ENCODE assay signal across 1 cellular context in the genomic region with DNA sequence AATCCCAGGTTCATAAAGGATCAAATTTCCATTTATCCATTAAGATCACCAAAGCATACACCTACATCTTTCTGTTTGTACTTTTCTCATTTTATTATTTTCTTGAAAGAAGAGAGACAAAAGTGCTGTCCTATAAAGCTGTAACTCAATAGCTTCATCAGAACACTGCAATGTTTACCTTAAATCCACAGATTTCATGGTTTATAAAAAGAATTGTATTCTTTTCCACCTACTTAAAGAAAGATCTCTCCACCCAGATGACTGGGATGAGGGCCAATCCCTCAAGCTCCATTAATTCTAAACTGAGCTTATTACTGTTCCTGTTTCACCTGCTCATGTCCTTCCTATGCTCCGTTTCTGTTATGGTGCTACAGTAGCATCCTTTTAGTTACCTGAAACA.
TF ChIP-seq lines count a peak whose summit lies in the region.

No MANE protein-coding gene starts in this region.

TF ChIP-seq in HEK293, 187 proteins besides CTCF, POLR2A, EP300 and RAD21 (continued from another document and continues in another):
- TF ChIP-seq, protein P1, sequence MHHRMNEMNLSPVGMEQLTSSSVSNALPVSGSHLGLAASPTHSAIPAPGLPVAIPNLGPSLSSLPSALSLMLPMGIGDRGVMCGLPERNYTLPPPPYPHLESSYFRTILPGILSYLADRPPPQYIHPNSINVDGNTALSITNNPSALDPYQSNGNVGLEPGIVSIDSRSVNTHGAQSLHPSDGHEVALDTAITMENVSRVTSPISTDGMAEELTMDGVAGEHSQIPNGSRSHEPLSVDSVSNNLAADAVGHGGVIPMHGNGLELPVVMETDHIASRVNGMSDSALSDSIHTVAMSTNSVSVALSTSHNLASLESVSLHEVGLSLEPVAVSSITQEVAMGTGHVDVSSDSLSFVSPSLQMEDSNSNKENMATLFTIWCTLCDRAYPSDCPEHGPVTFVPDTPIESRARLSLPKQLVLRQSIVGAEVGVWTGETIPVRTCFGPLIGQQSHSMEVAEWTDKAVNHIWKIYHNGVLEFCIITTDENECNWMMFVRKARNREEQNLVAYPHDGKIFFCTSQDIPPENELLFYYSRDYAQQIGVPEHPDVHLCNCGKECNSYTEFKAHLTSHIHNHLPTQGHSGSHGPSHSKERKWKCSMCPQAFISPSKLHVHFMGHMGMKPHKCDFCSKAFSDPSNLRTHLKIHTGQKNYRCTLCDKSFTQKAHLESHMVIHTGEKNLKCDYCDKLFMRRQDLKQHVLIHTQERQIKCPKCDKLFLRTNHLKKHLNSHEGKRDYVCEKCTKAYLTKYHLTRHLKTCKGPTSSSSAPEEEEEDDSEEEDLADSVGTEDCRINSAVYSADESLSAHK (tag by site-specific recombination; IDR thresholded peaks at IDR 0.05) = no peak
- TF ChIP-seq ZNF350 (tag by site-specific recombination; IDR thresholded peaks at IDR 0.05) (no peak), ZNF747 (tag by site-specific recombination; IDR thresholded peaks at IDR 0.05) (no peak), MYNN (tag by site-specific recombination; IDR thresholded peaks at IDR 0.05; ENCODE audit: borderline replicate concordance) (no peak), ZNF670 (tag by site-specific recombination; IDR thresholded peaks at IDR 0.05; ENCODE audit: low read depth) (no peak), ZNF341 (tag by site-specific recombination; IDR thresholded peaks at IDR 0.05; ENCODE audit: low read depth) (no peak), ZNF623 (tag by site-specific recombination; IDR thresholded peaks at IDR 0.05) (no peak), TRIM28 (IDR thresholded peaks at IDR 0.05; ENCODE audit: borderline replicate concordance, low read length) (no peak), ZNF707 (tag by site-specific recombination; IDR thresholded peaks at IDR 0.05) (no peak), ZNF302 (tag by site-specific recombination; IDR thresholded peaks at IDR 0.05; ENCODE audit: low read depth) (no peak), RBAK (tag by site-specific recombination; IDR thresholded peaks at IDR 0.05) (no peak), ZNF140 (tag by site-specific recombination; IDR thresholded peaks at IDR 0.05) (no peak), ZNF571 (tag by site-specific recombination; IDR thresholded peaks at IDR 0.05) (no peak), ZNF214 (tag by site-specific recombination; IDR thresholded peaks at IDR 0.05; ENCODE audit: borderline replicate concordance) (no peak), GLIS2 (tag by site-specific recombination; IDR thresholded peaks at IDR 0.05) (no peak), ZNF785 (tag by site-specific recombination; IDR thresholded peaks at IDR 0.05) (no peak), ZNF19 (tag by site-specific recombination; IDR thresholded peaks at IDR 0.05; ENCODE audit: low read depth) (no peak), BCL11A (tag by site-specific recombination; IDR thresholded peaks at IDR 0.05; ENCODE audit: low read depth) (peak; percentile 64; the same call in 1 of the 2 replicates), ZFHX2 (tag by site-specific recombination; conservative IDR thresholded peaks at IDR 0.05) (peak; percentile 61), ZBTB7A (tag by site-specific recombination; IDR thresholded peaks at IDR 0.05; ENCODE audit: low read depth) (no peak), ZXDB (tag by site-specific recombination; IDR thresholded peaks at IDR 0.05) (peak; percentile 73), ZNF366 (tag by site-specific recombination; conservative IDR thresholded peaks at IDR 0.05) (no peak), ZNF501 (tag by site-specific recombination; IDR thresholded peaks at IDR 0.05) (peak; percentile 53; the same call in 1 of the 2 replicates), PRDM1 (tag by site-specific recombination; IDR thresholded peaks at IDR 0.05) (no peak), ZNF776 (tag by site-specific recombination; IDR thresholded peaks at IDR 0.05; ENCODE audit: borderline replicate concordance) (no peak), ZNF114 (tag by site-specific recombination; IDR thresholded peaks at IDR 0.05) (no peak), ZNF266 (tag by site-specific recombination; IDR thresholded peaks at IDR 0.05; ENCODE audit: low read depth) (no peak), ZNF558 (tag by site-specific recombination; IDR thresholded peaks at IDR 0.05) (no peak), OSR2 (tag by site-specific recombination; IDR thresholded peaks at IDR 0.05) (peak; percentile 80), KLF10 (tag by site-specific recombination; IDR thresholded peaks at IDR 0.05) (0 out of 2 replicates have a peak, but pooled peaks have one; percentile 20), KLF8 (tag by site-specific recombination; IDR thresholded peaks at IDR 0.05) (peak; percentile 73), ZNF132 (tag by site-specific recombination; IDR thresholded peaks at IDR 0.05; ENCODE audit: borderline replicate concordance) (no peak), ZNF768 (tag by site-specific recombination; IDR thresholded peaks at IDR 0.05) (no peak), ZFP37 (tag by site-specific recombination; IDR thresholded peaks at IDR 0.05) (no peak), ZNF211 (tag by site-specific recombination; IDR thresholded peaks at IDR 0.05; ENCODE audit: low read depth) (no peak), FEZF1 (tag by site-specific recombination; IDR thresholded peaks at IDR 0.05) (peak; percentile 65), WT1 (tag by site-specific recombination; IDR thresholded peaks at IDR 0.05) (peak; percentile 37; the same call in 1 of the 2 replicates), HOXD13 (CRISPR knock-in tag; IDR thresholded peaks at IDR 0.05; ENCODE audit: borderline replicate concordance) (peak; percentile 50; the same call in 1 of the 2 replicates), ZNF510 (tag by site-specific recombination; IDR thresholded peaks at IDR 0.05; ENCODE audit: insufficient replicate concordance) (no peak)
- TF ChIP-seq, protein P2, sequence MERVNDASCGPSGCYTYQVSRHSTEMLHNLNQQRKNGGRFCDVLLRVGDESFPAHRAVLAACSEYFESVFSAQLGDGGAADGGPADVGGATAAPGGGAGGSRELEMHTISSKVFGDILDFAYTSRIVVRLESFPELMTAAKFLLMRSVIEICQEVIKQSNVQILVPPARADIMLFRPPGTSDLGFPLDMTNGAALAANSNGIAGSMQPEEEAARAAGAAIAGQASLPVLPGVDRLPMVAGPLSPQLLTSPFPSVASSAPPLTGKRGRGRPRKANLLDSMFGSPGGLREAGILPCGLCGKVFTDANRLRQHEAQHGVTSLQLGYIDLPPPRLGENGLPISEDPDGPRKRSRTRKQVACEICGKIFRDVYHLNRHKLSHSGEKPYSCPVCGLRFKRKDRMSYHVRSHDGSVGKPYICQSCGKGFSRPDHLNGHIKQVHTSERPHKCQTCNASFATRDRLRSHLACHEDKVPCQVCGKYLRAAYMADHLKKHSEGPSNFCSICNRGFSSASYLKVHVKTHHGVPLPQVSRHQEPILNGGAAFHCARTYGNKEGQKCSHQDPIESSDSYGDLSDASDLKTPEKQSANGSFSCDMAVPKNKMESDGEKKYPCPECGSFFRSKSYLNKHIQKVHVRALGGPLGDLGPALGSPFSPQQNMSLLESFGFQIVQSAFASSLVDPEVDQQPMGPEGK (tag by site-specific recombination; IDR thresholded peaks at IDR 0.05) = no peak
- TF ChIP-seq, protein P3, sequence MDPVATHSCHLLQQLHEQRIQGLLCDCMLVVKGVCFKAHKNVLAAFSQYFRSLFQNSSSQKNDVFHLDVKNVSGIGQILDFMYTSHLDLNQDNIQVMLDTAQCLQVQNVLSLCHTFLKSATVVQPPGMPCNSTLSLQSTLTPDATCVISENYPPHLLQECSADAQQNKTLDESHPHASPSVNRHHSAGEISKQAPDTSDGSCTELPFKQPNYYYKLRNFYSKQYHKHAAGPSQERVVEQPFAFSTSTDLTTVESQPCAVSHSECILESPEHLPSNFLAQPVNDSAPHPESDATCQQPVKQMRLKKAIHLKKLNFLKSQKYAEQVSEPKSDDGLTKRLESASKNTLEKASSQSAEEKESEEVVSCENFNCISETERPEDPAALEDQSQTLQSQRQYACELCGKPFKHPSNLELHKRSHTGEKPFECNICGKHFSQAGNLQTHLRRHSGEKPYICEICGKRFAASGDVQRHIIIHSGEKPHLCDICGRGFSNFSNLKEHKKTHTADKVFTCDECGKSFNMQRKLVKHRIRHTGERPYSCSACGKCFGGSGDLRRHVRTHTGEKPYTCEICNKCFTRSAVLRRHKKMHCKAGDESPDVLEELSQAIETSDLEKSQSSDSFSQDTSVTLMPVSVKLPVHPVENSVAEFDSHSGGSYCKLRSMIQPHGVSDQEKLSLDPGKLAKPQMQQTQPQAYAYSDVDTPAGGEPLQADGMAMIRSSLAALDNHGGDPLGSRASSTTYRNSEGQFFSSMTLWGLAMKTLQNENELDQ (tag by site-specific recombination; IDR thresholded peaks at IDR 0.05; ENCODE audit: low read depth) = no peak
- TF ChIP-seq, protein P4, sequence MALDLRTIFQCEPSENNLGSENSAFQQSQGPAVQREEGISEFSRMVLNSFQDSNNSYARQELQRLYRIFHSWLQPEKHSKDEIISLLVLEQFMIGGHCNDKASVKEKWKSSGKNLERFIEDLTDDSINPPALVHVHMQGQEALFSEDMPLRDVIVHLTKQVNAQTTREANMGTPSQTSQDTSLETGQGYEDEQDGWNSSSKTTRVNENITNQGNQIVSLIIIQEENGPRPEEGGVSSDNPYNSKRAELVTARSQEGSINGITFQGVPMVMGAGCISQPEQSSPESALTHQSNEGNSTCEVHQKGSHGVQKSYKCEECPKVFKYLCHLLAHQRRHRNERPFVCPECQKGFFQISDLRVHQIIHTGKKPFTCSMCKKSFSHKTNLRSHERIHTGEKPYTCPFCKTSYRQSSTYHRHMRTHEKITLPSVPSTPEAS (tag by site-specific recombination; IDR thresholded peaks at IDR 0.05) = no peak
- TF ChIP-seq, protein P5, sequence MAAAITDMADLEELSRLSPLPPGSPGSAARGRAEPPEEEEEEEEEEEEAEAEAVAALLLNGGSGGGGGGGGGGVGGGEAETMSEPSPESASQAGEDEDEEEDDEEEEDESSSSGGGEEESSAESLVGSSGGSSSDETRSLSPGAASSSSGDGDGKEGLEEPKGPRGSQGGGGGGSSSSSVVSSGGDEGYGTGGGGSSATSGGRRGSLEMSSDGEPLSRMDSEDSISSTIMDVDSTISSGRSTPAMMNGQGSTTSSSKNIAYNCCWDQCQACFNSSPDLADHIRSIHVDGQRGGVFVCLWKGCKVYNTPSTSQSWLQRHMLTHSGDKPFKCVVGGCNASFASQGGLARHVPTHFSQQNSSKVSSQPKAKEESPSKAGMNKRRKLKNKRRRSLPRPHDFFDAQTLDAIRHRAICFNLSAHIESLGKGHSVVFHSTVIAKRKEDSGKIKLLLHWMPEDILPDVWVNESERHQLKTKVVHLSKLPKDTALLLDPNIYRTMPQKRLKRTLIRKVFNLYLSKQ (tag by site-specific recombination; IDR thresholded peaks at IDR 0.05; ENCODE audit: borderline replicate concordance) = no peak
- TF ChIP-seq, protein P6, sequence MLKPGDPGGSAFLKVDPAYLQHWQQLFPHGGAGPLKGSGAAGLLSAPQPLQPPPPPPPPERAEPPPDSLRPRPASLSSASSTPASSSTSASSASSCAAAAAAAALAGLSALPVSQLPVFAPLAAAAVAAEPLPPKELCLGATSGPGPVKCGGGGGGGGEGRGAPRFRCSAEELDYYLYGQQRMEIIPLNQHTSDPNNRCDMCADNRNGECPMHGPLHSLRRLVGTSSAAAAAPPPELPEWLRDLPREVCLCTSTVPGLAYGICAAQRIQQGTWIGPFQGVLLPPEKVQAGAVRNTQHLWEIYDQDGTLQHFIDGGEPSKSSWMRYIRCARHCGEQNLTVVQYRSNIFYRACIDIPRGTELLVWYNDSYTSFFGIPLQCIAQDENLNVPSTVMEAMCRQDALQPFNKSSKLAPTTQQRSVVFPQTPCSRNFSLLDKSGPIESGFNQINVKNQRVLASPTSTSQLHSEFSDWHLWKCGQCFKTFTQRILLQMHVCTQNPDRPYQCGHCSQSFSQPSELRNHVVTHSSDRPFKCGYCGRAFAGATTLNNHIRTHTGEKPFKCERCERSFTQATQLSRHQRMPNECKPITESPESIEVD (tag by site-specific recombination; IDR thresholded peaks at IDR 0.05) = peak; percentile 83
- TF ChIP-seq, protein P7, sequence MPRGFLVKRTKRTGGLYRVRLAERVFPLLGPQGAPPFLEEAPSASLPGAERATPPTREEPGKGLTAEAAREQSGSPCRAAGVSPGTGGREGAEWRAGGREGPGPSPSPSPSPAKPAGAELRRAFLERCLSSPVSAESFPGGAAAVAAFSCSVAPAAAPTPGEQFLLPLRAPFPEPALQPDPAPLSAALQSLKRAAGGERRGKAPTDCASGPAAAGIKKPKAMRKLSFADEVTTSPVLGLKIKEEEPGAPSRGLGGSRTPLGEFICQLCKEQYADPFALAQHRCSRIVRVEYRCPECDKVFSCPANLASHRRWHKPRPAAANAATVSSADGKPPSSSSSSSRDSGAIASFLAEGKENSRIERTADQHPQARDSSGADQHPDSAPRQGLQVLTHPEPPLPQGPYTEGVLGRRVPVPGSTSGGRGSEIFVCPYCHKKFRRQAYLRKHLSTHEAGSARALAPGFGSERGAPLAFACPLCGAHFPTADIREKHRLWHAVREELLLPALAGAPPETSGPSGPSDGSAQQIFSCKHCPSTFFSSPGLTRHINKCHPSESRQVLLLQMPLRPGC (tag by site-specific recombination; IDR thresholded peaks at IDR 0.05) = no peak
- TF ChIP-seq, protein P8, sequence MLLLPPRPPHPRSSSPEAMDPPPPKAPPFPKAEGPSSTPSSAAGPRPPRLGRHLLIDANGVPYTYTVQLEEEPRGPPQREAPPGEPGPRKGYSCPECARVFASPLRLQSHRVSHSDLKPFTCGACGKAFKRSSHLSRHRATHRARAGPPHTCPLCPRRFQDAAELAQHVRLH (tag by site-specific recombination; IDR thresholded peaks at IDR 0.05) = 0 out of 2 replicates have a peak, but pooled peaks have one; percentile 22
- TF ChIP-seq, protein P9, sequence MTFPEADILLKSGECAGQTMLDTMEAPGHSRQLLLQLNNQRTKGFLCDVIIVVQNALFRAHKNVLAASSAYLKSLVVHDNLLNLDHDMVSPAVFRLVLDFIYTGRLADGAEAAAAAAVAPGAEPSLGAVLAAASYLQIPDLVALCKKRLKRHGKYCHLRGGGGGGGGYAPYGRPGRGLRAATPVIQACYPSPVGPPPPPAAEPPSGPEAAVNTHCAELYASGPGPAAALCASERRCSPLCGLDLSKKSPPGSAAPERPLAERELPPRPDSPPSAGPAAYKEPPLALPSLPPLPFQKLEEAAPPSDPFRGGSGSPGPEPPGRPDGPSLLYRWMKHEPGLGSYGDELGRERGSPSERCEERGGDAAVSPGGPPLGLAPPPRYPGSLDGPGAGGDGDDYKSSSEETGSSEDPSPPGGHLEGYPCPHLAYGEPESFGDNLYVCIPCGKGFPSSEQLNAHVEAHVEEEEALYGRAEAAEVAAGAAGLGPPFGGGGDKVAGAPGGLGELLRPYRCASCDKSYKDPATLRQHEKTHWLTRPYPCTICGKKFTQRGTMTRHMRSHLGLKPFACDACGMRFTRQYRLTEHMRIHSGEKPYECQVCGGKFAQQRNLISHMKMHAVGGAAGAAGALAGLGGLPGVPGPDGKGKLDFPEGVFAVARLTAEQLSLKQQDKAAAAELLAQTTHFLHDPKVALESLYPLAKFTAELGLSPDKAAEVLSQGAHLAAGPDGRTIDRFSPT (tag by site-specific recombination; IDR thresholded peaks at IDR 0.05) = peak; percentile 69
- TF ChIP-seq, protein P10, sequence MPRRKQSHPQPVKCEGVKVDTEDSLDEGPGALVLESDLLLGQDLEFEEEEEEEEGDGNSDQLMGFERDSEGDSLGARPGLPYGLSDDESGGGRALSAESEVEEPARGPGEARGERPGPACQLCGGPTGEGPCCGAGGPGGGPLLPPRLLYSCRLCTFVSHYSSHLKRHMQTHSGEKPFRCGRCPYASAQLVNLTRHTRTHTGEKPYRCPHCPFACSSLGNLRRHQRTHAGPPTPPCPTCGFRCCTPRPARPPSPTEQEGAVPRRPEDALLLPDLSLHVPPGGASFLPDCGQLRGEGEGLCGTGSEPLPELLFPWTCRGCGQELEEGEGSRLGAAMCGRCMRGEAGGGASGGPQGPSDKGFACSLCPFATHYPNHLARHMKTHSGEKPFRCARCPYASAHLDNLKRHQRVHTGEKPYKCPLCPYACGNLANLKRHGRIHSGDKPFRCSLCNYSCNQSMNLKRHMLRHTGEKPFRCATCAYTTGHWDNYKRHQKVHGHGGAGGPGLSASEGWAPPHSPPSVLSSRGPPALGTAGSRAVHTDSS (tag by site-specific recombination; IDR thresholded peaks at IDR 0.05) = no peak
